ENCODE assay signal across 1 cellular context in the genomic region with DNA sequence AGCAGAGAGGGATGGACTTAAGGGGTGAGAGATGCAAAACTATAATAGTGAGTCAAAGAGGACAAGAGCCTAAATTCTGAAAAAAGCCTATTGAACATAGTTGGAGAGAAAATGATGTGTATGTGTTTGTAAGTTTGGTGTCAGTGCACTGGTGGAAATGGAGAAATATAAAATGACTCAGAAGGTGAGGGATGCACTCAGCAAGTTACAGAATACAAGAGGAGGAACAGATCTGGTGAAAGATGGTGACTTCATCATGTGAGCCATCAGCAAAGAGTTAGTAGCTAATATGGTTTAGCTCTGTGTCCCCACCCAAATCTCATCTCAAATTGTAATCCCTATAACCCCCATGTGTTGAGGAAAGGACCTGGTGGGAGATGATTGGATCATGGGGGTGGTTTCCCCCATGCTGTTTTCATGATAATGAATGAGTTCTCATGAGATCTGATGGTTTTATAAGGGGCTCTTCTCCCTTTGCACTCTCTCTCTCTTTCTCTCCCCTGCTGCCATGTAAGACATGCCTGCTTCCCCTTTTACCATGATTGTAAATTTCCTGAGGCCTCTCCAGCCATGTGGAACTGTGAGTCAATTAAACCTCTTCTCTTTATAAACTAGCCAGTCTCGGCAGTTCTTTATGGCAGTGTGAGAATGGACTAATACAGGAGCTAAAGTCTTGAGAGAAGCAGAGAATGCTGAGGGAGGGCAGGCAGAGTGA.
TF ChIP-seq lines count a peak whose summit lies in the region.

No MANE protein-coding gene starts in this region.

TF ChIP-seq in GM23338, 12 proteins besides CTCF, POLR2A, EP300 and RAD21 (continued from another document):
- TF ChIP-seq, protein P1, sequence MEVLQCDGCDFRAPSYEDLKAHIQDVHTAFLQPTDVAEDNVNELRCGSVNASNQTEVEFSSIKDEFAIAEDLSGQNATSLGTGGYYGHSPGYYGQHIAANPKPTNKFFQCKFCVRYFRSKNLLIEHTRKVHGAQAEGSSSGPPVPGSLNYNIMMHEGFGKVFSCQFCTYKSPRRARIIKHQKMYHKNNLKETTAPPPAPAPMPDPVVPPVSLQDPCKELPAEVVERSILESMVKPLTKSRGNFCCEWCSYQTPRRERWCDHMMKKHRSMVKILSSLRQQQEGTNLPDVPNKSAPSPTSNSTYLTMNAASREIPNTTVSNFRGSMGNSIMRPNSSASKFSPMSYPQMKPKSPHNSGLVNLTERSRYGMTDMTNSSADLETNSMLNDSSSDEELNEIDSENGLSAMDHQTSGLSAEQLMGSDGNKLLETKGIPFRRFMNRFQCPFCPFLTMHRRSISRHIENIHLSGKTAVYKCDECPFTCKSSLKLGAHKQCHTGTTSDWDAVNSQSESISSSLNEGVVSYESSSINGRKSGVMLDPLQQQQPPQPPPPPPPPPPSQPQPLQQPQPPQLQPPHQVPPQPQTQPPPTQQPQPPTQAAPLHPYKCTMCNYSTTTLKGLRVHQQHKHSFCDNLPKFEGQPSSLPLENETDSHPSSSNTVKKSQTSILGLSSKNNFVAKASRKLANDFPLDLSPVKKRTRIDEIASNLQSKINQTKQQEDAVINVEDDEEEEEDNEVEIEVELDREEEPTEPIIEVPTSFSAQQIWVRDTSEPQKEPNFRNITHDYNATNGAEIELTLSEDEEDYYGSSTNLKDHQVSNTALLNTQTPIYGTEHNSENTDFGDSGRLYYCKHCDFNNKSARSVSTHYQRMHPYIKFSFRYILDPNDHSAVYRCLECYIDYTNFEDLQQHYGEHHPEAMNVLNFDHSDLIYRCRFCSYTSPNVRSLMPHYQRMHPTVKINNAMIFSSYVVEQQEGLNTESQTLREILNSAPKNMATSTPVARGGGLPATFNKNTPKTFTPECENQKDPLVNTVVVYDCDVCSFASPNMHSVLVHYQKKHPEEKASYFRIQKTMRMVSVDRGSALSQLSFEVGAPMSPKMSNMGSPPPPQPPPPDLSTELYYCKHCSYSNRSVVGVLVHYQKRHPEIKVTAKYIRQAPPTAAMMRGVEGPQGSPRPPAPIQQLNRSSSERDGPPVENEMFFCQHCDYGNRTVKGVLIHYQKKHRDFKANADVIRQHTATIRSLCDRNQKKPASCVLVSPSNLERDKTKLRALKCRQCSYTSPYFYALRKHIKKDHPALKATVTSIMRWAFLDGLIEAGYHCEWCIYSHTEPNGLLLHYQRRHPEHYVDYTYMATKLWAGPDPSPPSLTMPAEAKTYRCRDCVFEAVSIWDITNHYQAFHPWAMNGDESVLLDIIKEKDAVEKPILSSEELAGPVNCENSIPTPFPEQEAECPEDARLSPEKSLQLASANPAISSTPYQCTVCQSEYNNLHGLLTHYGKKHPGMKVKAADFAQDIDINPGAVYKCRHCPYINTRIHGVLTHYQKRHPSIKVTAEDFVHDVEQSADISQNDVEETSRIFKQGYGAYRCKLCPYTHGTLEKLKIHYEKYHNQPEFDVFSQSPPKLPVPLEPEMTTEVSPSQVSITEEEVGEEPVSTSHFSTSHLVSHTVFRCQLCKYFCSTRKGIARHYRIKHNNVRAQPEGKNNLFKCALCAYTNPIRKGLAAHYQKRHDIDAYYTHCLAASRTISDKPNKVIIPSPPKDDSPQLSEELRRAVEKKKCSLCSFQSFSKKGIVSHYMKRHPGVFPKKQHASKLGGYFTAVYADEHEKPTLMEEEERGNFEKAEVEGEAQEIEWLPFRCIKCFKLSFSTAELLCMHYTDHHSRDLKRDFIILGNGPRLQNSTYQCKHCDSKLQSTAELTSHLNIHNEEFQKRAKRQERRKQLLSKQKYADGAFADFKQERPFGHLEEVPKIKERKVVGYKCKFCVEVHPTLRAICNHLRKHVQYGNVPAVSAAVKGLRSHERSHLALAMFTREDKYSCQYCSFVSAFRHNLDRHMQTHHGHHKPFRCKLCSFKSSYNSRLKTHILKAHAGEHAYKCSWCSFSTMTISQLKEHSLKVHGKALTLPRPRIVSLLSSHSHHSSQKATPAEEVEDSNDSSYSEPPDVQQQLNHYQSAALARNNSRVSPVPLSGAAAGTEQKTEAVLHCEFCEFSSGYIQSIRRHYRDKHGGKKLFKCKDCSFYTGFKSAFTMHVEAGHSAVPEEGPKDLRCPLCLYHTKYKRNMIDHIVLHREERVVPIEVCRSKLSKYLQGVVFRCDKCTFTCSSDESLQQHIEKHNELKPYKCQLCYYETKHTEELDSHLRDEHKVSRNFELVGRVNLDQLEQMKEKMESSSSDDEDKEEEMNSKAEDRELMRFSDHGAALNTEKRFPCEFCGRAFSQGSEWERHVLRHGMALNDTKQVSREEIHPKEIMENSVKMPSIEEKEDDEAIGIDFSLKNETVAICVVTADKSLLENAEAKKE (CRISPR knock-in tag; IDR thresholded peaks at IDR 0.05): no peak
- TF ChIP-seq POLR2AphosphoS5 (IDR thresholded peaks at IDR 0.05; ENCODE audit: low read depth): no peak
- TF ChIP-seq, protein P2, sequence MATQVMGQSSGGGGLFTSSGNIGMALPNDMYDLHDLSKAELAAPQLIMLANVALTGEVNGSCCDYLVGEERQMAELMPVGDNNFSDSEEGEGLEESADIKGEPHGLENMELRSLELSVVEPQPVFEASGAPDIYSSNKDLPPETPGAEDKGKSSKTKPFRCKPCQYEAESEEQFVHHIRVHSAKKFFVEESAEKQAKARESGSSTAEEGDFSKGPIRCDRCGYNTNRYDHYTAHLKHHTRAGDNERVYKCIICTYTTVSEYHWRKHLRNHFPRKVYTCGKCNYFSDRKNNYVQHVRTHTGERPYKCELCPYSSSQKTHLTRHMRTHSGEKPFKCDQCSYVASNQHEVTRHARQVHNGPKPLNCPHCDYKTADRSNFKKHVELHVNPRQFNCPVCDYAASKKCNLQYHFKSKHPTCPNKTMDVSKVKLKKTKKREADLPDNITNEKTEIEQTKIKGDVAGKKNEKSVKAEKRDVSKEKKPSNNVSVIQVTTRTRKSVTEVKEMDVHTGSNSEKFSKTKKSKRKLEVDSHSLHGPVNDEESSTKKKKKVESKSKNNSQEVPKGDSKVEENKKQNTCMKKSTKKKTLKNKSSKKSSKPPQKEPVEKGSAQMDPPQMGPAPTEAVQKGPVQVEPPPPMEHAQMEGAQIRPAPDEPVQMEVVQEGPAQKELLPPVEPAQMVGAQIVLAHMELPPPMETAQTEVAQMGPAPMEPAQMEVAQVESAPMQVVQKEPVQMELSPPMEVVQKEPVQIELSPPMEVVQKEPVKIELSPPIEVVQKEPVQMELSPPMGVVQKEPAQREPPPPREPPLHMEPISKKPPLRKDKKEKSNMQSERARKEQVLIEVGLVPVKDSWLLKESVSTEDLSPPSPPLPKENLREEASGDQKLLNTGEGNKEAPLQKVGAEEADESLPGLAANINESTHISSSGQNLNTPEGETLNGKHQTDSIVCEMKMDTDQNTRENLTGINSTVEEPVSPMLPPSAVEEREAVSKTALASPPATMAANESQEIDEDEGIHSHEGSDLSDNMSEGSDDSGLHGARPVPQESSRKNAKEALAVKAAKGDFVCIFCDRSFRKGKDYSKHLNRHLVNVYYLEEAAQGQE (IDR thresholded peaks at IDR 0.05; ENCODE audit: unreplicated experiment): no peak
- TF ChIP-seq EZH2 (IDR thresholded peaks at IDR 0.05; ENCODE audit: low read depth, unreplicated experiment): no peak
- TF ChIP-seq, protein P3, sequence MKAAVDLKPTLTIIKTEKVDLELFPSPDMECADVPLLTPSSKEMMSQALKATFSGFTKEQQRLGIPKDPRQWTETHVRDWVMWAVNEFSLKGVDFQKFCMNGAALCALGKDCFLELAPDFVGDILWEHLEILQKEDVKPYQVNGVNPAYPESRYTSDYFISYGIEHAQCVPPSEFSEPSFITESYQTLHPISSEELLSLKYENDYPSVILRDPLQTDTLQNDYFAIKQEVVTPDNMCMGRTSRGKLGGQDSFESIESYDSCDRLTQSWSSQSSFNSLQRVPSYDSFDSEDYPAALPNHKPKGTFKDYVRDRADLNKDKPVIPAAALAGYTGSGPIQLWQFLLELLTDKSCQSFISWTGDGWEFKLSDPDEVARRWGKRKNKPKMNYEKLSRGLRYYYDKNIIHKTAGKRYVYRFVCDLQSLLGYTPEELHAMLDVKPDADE (IDR thresholded peaks at IDR 0.05): no peak
- no peak for TF ChIP-seq STAT1 (IDR thresholded peaks at IDR 0.05; ENCODE audit: unreplicated experiment)
- no peak for TF ChIP-seq JUNB (IDR thresholded peaks at IDR 0.05; ENCODE audit: unreplicated experiment)
- TF ChIP-seq EZH2phosphoT487 (IDR thresholded peaks at IDR 0.05; ENCODE audit: unreplicated experiment): no peak
- TF ChIP-seq ZNF331 (CRISPR knock-in tag; IDR thresholded peaks at IDR 0.05; ENCODE audit: low read depth): no peak
- TF ChIP-seq NANOG (IDR thresholded peaks at IDR 0.05; ENCODE audit: borderline replicate concordance): no peak
